Comparison of ENCODE assay signal across 9 cellular contexts in genomic region chr4:972651-973424, GRCh38. TPM values are rescaled to one million over a fixed set of nuclear protein-coding genes. Genes with fewer than 3 reads are reported as not detected.
DNase-seq lines count a peak whose midpoint lies in the region; ATAC-seq and TF ChIP-seq lines count a peak whose summit lies in the region.
"Had no signal": no experiment of that assay in that cellular context is flagged by ENCODE, and none has a peak within 500 bp of the region (broad histone marks: within the 10 kb centered on the region; RNA-seq: fewer than 3 reads in every experiment).

No MANE protein-coding gene starts in this region.

- POLR2A ChIA-PET in CD8-positive, alpha-beta memory T cell (lab: Charles Lee): interaction anchor here (1.5 kb wide), 1 partner anchor 13 kb away, joined by 4 read pairs; no protein-coding TSS in a partner anchor

- H3K4me1 Mint-ChIP-seq in CD8-positive, alpha-beta memory T cell: peaks cover 16 to 27% (median 17%) of the 10 kb centered on the region in 3 donors

- peak overlapping the region in 3 of 8 donors; percentile 22 to 63 (median 61) for H3K27ac Mint-ChIP-seq in CD8-positive, alpha-beta memory T cell

- peak; percentile 33 for ATAC-seq in GM21737 (IDR thresholded peaks at IDR 0.05; ENCODE audit: unreplicated experiment)
- ATAC-seq in GM18873 (IDR thresholded peaks at IDR 0.05; ENCODE audit: low FRiP score, unreplicated experiment): no peak
- ATAC-seq in GM18861 (IDR thresholded peaks at IDR 0.05; ENCODE audit: unreplicated experiment): no peak

- H3K9me3 Mint-ChIP-seq in CD8-positive, alpha-beta memory T cell: no peaks in the 10 kb centered on the region

- CTCF ChIA-PET in CD8-positive, alpha-beta memory T cell (lab: Charles Lee): interaction anchor here (3.7 kb wide), 1 partner anchor 14 kb away, joined by 11 read pairs; the partner anchor contains the start of gene IDUA

- no peak for TF ChIP-seq CTCF in retinal pigment epithelial cell (conservative IDR thresholded peaks at IDR 0.05; ENCODE audit: low read depth, low read length)

- H3K4me3 ChIP-seq in CD8-positive, alpha-beta memory T cell (ENCODE audit: low read length): peak overlapping the region; percentile 61
- peak overlapping the region; percentile 56 for H3K4me3 ChIP-seq in retinal pigment epithelial cell (ENCODE audit: low read length)

- no peaks in the 10 kb centered on the region for H3K27me3 Mint-ChIP-seq in CD8-positive, alpha-beta memory T cell

- H3K36me3 ChIP-seq in CD8-positive, alpha-beta memory T cell (ENCODE audit: insufficient read depth, low read length): no peaks in the 10 kb centered on the region

- peak overlapping the region; percentile 57 for H3K27ac ChIP-seq in CD8-positive, alpha-beta memory T cell (ENCODE audit: low read depth, low read length)
- H3K27ac ChIP-seq: KMS-11 had no signal

- intact Hi-C loops in head of caudate nucleus (cut with DNase I): loop anchor here (5.0 kb wide), 1 partner anchor 41 kb away; the partner anchor contains the start of genes GAK and TMEM175

- H3K27me3 ChIP-seq in CD8-positive, alpha-beta memory T cell (ENCODE audit: insufficient read depth, low read length, poor library complexity, severe bottlenecking): no peaks in the 10 kb centered on the region

- peaks cover 33% of the 10 kb centered on the region for H3K4me1 ChIP-seq in CD8-positive, alpha-beta memory T cell (ENCODE audit: insufficient read depth, low read length)

- peak; percentile 55 to 82 (median 71) for DNase-seq in CD8-positive, alpha-beta memory T cell
- DNase-seq in NAMALWA (ENCODE audit: low spot score) (peak; percentile 47), activated T-helper 1 cell treated with Interleukin-2 at 50 U/mL for 16 hours (ENCODE audit: low read depth) (peak; percentile 40), head of caudate nucleus (peak in 26 of 42 donors; percentile 17 to 72 (median 46)), retinal pigment epithelial cell (ENCODE audit: low read depth) (no peak)

- peaks cover 0 to 1% (median 0%) of the 10 kb centered on the region in 3 donors for H3K36me3 Mint-ChIP-seq in CD8-positive, alpha-beta memory T cell

- H3K4me3 Mint-ChIP-seq in CD8-positive, alpha-beta memory T cell: peak overlapping the region; percentile 38 to 82 (median 61)

- H3K9me3 ChIP-seq in CD8-positive, alpha-beta memory T cell (ENCODE audit: low read length): no peaks in the 10 kb centered on the region

RNA-seq across cellular contexts. Expression of gene DGKQ, which starts 0.5 kb away (rescaled TPM):
- 10 to 100 TPM; 17.2 to 19.6 TPM for total RNA-seq in CD8-positive, alpha-beta memory T cell
- polyA plus RNA-seq in CD8-positive, alpha-beta memory T cell: 26.2 TPM

RNA-seq across cellular contexts. Expression of gene IDUA, which starts 14.0 kb away (rescaled TPM):
- total RNA-seq in CD8-positive, alpha-beta memory T cell: 10 to 100 TPM; 18.7 to 19.1 TPM
- 9.3 TPM for polyA plus RNA-seq in CD8-positive, alpha-beta memory T cell

RNA-seq across cellular contexts. Expression of gene SLC26A1, which starts 20.4 kb away (rescaled TPM):
- not detected for total RNA-seq in CD8-positive, alpha-beta memory T cell
- polyA plus RNA-seq in CD8-positive, alpha-beta memory T cell: 1.1 TPM

RNA-seq across cellular contexts. Expression of gene FGFRL1, which starts 38.6 kb away (rescaled TPM):
- 10 to 100 TPM; 12.3 to 14.5 TPM for total RNA-seq in CD8-positive, alpha-beta memory T cell
- polyA plus RNA-seq in CD8-positive, alpha-beta memory T cell: 1.4 TPM

RNA-seq across cellular contexts. Expression of gene TMEM175, which starts 40.6 kb away (rescaled TPM):
- total RNA-seq in CD8-positive, alpha-beta memory T cell: 10 to 100 TPM; 17.6 to 21.5 TPM
- 16.9 TPM for polyA plus RNA-seq in CD8-positive, alpha-beta memory T cell
